ENCODE assay signal across 19 cellular contexts in the genomic region with DNA sequence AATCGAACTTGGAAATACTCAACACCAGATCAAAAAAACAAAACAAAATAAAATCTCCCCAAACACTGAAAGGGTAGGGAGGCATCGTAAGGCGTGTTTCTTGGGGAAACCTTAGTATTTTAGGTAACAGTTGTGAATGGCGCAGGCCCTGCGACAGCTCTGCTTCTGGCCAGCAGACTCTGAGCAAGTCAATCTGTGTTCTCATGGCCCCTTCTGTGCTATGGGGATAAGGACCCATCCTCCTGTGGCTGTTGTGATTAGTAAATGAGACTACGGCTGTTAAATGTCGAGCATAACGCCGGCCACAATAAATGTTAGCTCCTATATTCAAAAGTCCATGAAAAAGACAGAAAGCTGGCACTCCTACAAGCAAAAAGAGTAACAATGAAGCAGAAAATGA. TPM values are rescaled to one million over a fixed set of nuclear protein-coding genes. Genes with fewer than 3 reads are reported as not detected.
DNase-seq lines count a peak whose midpoint lies in the region; ATAC-seq and TF ChIP-seq lines count a peak whose summit lies in the region.
"Had no signal": no experiment of that assay in that cellular context is flagged by ENCODE, and none has a peak within 500 bp of the region (broad histone marks: within the 10 kb centered on the region; RNA-seq: fewer than 3 reads in every experiment).

No MANE protein-coding gene starts in this region.

- H3K36me3 Mint-ChIP-seq in MCF 10A (ENCODE audit: insufficient read depth, unreplicated experiment) (peaks cover 25% of the 10 kb centered on the region), T-cell (peaks cover 45% of the 10 kb centered on the region)
- H3K36me3 Mint-ChIP-seq in central memory CD8-positive, alpha-beta T cell (ENCODE audit: insufficient read depth), result peaks cover 46% of the 10 kb centered on the region

- no peaks in the 10 kb centered on the region for H3K27me3 ChIP-seq in breast epithelium
- H3K27me3 ChIP-seq: adrenal gland, SJCRH30 had no signal

- POLR2A ChIA-PET in MCF 10A (lab: Yijun Ruan, JAX), result interaction anchor here (0.8 to 1.8 kb wide), 7 partner anchors 9 to 656 kb away, joined by 3 to 18 read pairs (median 4); a partner anchor contains a TSS
- POLR2A ChIA-PET in T-cell (lab: Charles Lee), result no interaction called here

- no TSS peak for BruUV-seq in MCF 10A (replicated peaks; lab: Mats Ljungman, UMichigan)

- H3K27me3 Mint-ChIP-seq in MCF 10A (ENCODE audit: insufficient read depth, unreplicated experiment), result no peaks in the 10 kb centered on the region
- H3K27me3 Mint-ChIP-seq in T-cell, result no peaks in the 10 kb centered on the region
- H3K27me3 Mint-ChIP-seq in central memory CD8-positive, alpha-beta T cell, result no peaks in the 10 kb centered on the region
- H3K27me3 Mint-ChIP-seq in stimulated activated naive CD8-positive, alpha-beta T cell treated with anti-CD3 and anti-CD28 coated beads, Interleukin-15, amount 100 ng/mL, for 72 hours, result no peaks in the 10 kb centered on the region

- no peaks in the 10 kb centered on the region for H3K36me3 ChIP-seq in breast epithelium

- peak overlapping the region; percentile 92 for H3K27ac Mint-ChIP-seq in MCF 10A (ENCODE audit: low read depth, unreplicated experiment)
- peak overlapping the region; percentile 37 to 46 for H3K27ac Mint-ChIP-seq in T-cell
- peak overlapping the region; percentile 78 for H3K27ac Mint-ChIP-seq in central memory CD8-positive, alpha-beta T cell (ENCODE audit: low read depth)
- H3K27ac Mint-ChIP-seq in stimulated activated naive CD8-positive, alpha-beta T cell treated with anti-CD3 and anti-CD28 coated beads, Interleukin-15, amount 100 ng/mL, for 72 hours, result peak overlapping the region; percentile 55 to 93

- no peak overlapping the region for H3K27ac ChIP-seq in breast epithelium
- H3K27ac ChIP-seq: adrenal gland, SJCRH30, thoracic aorta had no signal

- TF ChIP-seq POLR2A in breast epithelium (IDR thresholded peaks at IDR 0.05), result no peak

- intact Hi-C loops in MCF 10A (cut with micrococcal nuclease), result no loop called here
- intact Hi-C loops in breast epithelium (cut with DNase I; ENCODE audit: low total_unique reads), result loop anchor here (5.0 kb wide), 1 partner anchor 332 kb away; no protein-coding TSS in a partner anchor

- no peak for ATAC-seq in T-cell (replicated peaks in 1 of 4)
- ATAC-seq in central memory CD8-positive, alpha-beta T cell (replicated peaks; ENCODE audit: extremely low read depth, poor library complexity, severe bottlenecking), result no peak
- no peak for ATAC-seq in stimulated activated naive CD8-positive, alpha-beta T cell treated with anti-CD3 and anti-CD28 coated beads, Interleukin-15, amount 100 ng/mL, for 72 hours
- no peak for ATAC-seq in HG02938 (IDR thresholded peaks at IDR 0.05; ENCODE audit: unreplicated experiment)
- ATAC-seq: natural killer cell had no signal

- CTCF ChIA-PET in MCF 10A (lab: Yijun Ruan, JAX), result interaction anchor here (0.6 to 3.8 kb wide), 5 partner anchors 18 to 51 kb away, joined by 3 to 17 read pairs (median 3); no protein-coding TSS in a partner anchor
- CTCF ChIA-PET in T-cell (lab: Charles Lee), result no interaction called here

- H3K4me3 ChIP-seq in breast epithelium, result no peak overlapping the region
- H3K4me3 ChIP-seq: adrenal gland, SJCRH30, thoracic aorta had no signal

- H3K4me3 Mint-ChIP-seq in MCF 10A (ENCODE audit: unreplicated experiment) (no peak overlapping the region), T-cell (no peak overlapping the region)
- no peak overlapping the region for H3K4me3 Mint-ChIP-seq in central memory CD8-positive, alpha-beta T cell
- peak overlapping the region; percentile 6 to 49 for H3K4me3 Mint-ChIP-seq in stimulated activated naive CD8-positive, alpha-beta T cell treated with anti-CD3 and anti-CD28 coated beads, Interleukin-15, amount 100 ng/mL, for 72 hours
- H3K4me3 Mint-ChIP-seq: natural killer cell had no signal

- no peaks in the 10 kb centered on the region for H3K9me3 ChIP-seq in breast epithelium
- H3K9me3 ChIP-seq: adrenal gland, SJCRH30, thoracic aorta had no signal

- TF ChIP-seq CTCF in MCF 10A (IDR thresholded peaks at IDR 0.05; ENCODE audit: unreplicated experiment), result no peak
- TF ChIP-seq CTCF in breast epithelium (IDR thresholded peaks at IDR 0.05), result no peak

- DNase-seq in MCF 10A (ENCODE audit: unreplicated experiment) (no peak), breast epithelium (ENCODE audit: low spot score in 2 of 2) (no peak), T-cell (no peak), NCI-H2196 (lab: John Stamatoyannopoulos, UW; ENCODE audit: unreplicated experiment) (no peak), CD1c-positive myeloid dendritic cell (ENCODE audit: extremely low spot score) (no peak)
- no peak for DNase-seq in central memory CD8-positive, alpha-beta T cell (ENCODE audit: low spot score in 2 of 2)
- DNase-seq in stimulated activated naive CD8-positive, alpha-beta T cell treated with anti-CD3 and anti-CD28 coated beads, Interleukin-15, amount 100 ng/mL, for 72 hours, result no peak
- DNase-seq: adrenal gland; AML-193; effector CD8-positive, alpha-beta T cell; GF-D8; natural killer cell; NCI-H2081; NCI-H510A; posterior cingulate gyrus; SJCRH30; stimulated activated CD4-positive, alpha-beta T cell treated with anti-CD3 and anti-CD28 coated beads, Interleukin-4, amount 100 ng/mL, for 24 hours had no signal

- H3K9me3 Mint-ChIP-seq in MCF 10A (ENCODE audit: unreplicated experiment), result no peaks in the 10 kb centered on the region
- H3K9me3 Mint-ChIP-seq in T-cell, result no peaks in the 10 kb centered on the region
- H3K9me3 Mint-ChIP-seq in central memory CD8-positive, alpha-beta T cell, result no peaks in the 10 kb centered on the region
- no peaks in the 10 kb centered on the region for H3K9me3 Mint-ChIP-seq in stimulated activated naive CD8-positive, alpha-beta T cell treated with anti-CD3 and anti-CD28 coated beads, Interleukin-15, amount 100 ng/mL, for 72 hours
- H3K9me3 Mint-ChIP-seq: natural killer cell had no signal

- H3K4me1 ChIP-seq in breast epithelium, result no peaks in the 10 kb centered on the region
- H3K4me1 ChIP-seq: adrenal gland, SJCRH30 had no signal

- peaks cover 6% of the 10 kb centered on the region for H3K4me1 Mint-ChIP-seq in MCF 10A (ENCODE audit: insufficient read depth, unreplicated experiment)
- H3K4me1 Mint-ChIP-seq in T-cell, result peaks cover 6 to 16% (median 6%) of the 10 kb centered on the region in 3 donors
- peaks cover 9% of the 10 kb centered on the region for H3K4me1 Mint-ChIP-seq in central memory CD8-positive, alpha-beta T cell
- H3K4me1 Mint-ChIP-seq in stimulated activated naive CD8-positive, alpha-beta T cell treated with anti-CD3 and anti-CD28 coated beads, Interleukin-15, amount 100 ng/mL, for 72 hours, result peaks cover 32% of the 10 kb centered on the region
- H3K4me1 Mint-ChIP-seq: natural killer cell had no signal

RNA-seq across cellular contexts. Expression of a gene that starts 27.0 kb away (rescaled TPM):
- 26.4 and 30.8 TPM in 2 replicates for total RNA-seq in MCF 10A (2022)
- 10 to 100 TPM; 10.6 to 17.4 (median 16.8) TPM for total RNA-seq in breast epithelium
- 10 to 100 TPM in 4 of 5 donors, 1 to 10 TPM in 1; 8.2 to 21.0 (median 16.6) TPM for total RNA-seq in T-cell

RNA-seq across cellular contexts. Expression of a gene that starts 35.6 kb away (rescaled TPM):
- total RNA-seq in MCF 10A (2022) (0.54 and 0.63 TPM in 2 replicates), breast epithelium (1 to 10 TPM in 2 of 3 donors, not detected in 1; 1.0 to 1.1 TPM), T-cell (under 1 TPM in 3 of 5 donors, not detected in 2; 0.28 to 0.98 (median 0.35) TPM)

RNA-seq across cellular contexts. Expression of a gene that starts 44.3 kb away (rescaled TPM):
- total RNA-seq in MCF 10A (2022) (9.6 and 10.5 TPM in 2 replicates), breast epithelium (10 to 100 TPM; 18.4 to 48.3 (median 32.4) TPM), T-cell (10 to 100 TPM; 35.5 to 80.4 (median 40.8) TPM)

Comparison
In these comparisons a context has a peak if more than half of its experiments do, and no peak if none do; other contexts are left out.
1. H3K27ac Mint-ChIP-seq: peak in every context shown above with its lines; median percentile 92 in MCF 10A; 78 in central memory CD8-positive, alpha-beta T cell; 74 in stimulated activated naive CD8-positive, alpha-beta T cell treated with anti-CD3 and anti-CD28 coated beads, Interleukin-15, amount 100 ng/mL, for 72 hours; 42 in T-cell.
2. H3K4me3 Mint-ChIP-seq: peak in stimulated activated naive CD8-positive, alpha-beta T cell treated with anti-CD3 and anti-CD28 coated beads, Interleukin-15, amount 100 ng/mL, for 72 hours (2 of 2); none in MCF 10A (single experiment), T-cell (0 of 3) and central memory CD8-positive, alpha-beta T cell (single experiment).